8 cellular contexts compared by ENCODE assay signal in genomic region chr1:225474986-225475820, GRCh38. TPM values are rescaled to one million over a fixed set of nuclear protein-coding genes. Genes with fewer than 3 reads are reported as not detected.
DNase-seq lines count a peak whose midpoint lies in the region; ATAC-seq, FAIRE-seq and TF ChIP-seq lines count a peak whose summit lies in the region.

No MANE protein-coding gene starts in this region.

- no peaks in the 10 kb centered on the region for H3K9me2 ChIP-seq in Loucy (replicated peaks; ENCODE audit: low read depth, low read length)

- H3K27me3 ChIP-seq in Loucy (ENCODE audit: insufficient read depth, low read length, poor library complexity, severe bottlenecking): no peaks in the 10 kb centered on the region

- no peaks in the 10 kb centered on the region for H4K20me1 ChIP-seq in Loucy (ENCODE audit: insufficient read depth, low read length, poor library complexity, severe bottlenecking)

- in situ Hi-C loops in G401 (cut with HindIII; ENCODE audit: low sequenced_read_pairs): no loop called here

- H3K4me3 ChIP-seq in Loucy (ENCODE audit: low read length, poor library complexity, severe bottlenecking): no peak overlapping the region

- H3K27ac Mint-ChIP-seq in progenitor cell of endocrine pancreas: no peak overlapping the region

- DNase-seq in G401 (ENCODE audit: low spot score): peak; percentile 44
- DNase-seq in H54 (ENCODE audit: insufficient read length, low spot score): peak; percentile 82
- DNase-seq in activated naive CD8-positive, alpha-beta T cell treated with anti-CD3 and anti-CD28 coated beads, Interleukin-2, amount 50 U/mL, for 16 hours (ENCODE audit: low read depth, low spot score): peak; percentile 14
- peak; percentile 79 for DNase-seq in Right ventricle myocardium superior
- peak; percentile 72 for DNase-seq in progenitor cell of endocrine pancreas (ENCODE audit: low spot score, unreplicated experiment)
- no peak for DNase-seq in cortex of kidney (lab: John Stamatoyannopoulos, UW)

- no peak for FAIRE-seq in H54 (lab: Jason Lieb, UNC)

- TF ChIP-seq CTCF in Loucy (conservative IDR thresholded peaks at IDR 0.05; ENCODE audit: low read length) (peak; percentile 100), progenitor cell of endocrine pancreas (IDR thresholded peaks at IDR 0.05; ENCODE audit: unreplicated experiment) (peak; percentile 100)

- H3K79me2 ChIP-seq in Loucy (ENCODE audit: insufficient read depth, low read length): no peaks in the 10 kb centered on the region

- H3K36me3 Mint-ChIP-seq in progenitor cell of endocrine pancreas (ENCODE audit: insufficient read depth): no peaks in the 10 kb centered on the region

- no peaks in the 10 kb centered on the region for H3K9me3 Mint-ChIP-seq in progenitor cell of endocrine pancreas (ENCODE audit: low read depth)

- ATAC-seq in SK-N-SH treated with all-trans-retinoic acid at 6 μM for 48 hours: peak; percentile 91
- peak; percentile 94 for ATAC-seq in Right ventricle myocardium superior (ENCODE audit: poor library complexity)

- peaks cover 2% of the 10 kb centered on the region for H3K4me1 Mint-ChIP-seq in progenitor cell of endocrine pancreas (ENCODE audit: low read depth)

- intact Hi-C loops in Right ventricle myocardium superior (cut with DNase I): loop anchor here (2.0 to 5.0 kb wide), 3 partner anchors 297 to 502 kb away; no protein-coding TSS in a partner anchor

- TF ChIP-seq POLR2A in H54 (IDR thresholded peaks at IDR 0.05; ENCODE audit: low read depth, low read length): no peak

- H3F3A ChIP-seq in Loucy (ENCODE audit: low read depth): no peaks in the 10 kb centered on the region

- no peaks in the 10 kb centered on the region for H3K36me3 ChIP-seq in Loucy (ENCODE audit: insufficient read depth, low read length)

- no peak overlapping the region for H3K4me3 Mint-ChIP-seq in progenitor cell of endocrine pancreas (ENCODE audit: low read depth)

- no peak overlapping the region for H3K4me2 ChIP-seq in Loucy (ENCODE audit: low read depth, low read length, poor library complexity, severe bottlenecking)

- H3K27me3 Mint-ChIP-seq in progenitor cell of endocrine pancreas: peaks cover 14% of the 10 kb centered on the region

- H3K9me3 ChIP-seq in Loucy (ENCODE audit: insufficient read depth, low read depth, low read length): no peaks in the 10 kb centered on the region

- 0 out of 2 replicates have a peak overlapping the region, but pooled peaks have one; percentile 1 for H2AFZ ChIP-seq in Loucy (ENCODE audit: low read length)

- no peak overlapping the region for H3K9ac ChIP-seq in Loucy (ENCODE audit: low read depth, low read length, poor library complexity, severe bottlenecking)

- H3K4me1 ChIP-seq in Loucy (ENCODE audit: insufficient read depth, low read length, poor library complexity, severe bottlenecking): peaks cover 9% of the 10 kb centered on the region

TF ChIP-seq in SK-N-SH treated with all-trans-retinoic acid at 6 μM for 48 hours, 23 proteins besides CTCF, POLR2A, EP300 and RAD21:
- no peak for TF ChIP-seq GLIS3 (CRISPR knock-in tag; IDR thresholded peaks at IDR 0.05)
- TF ChIP-seq ARNTL (CRISPR knock-in tag; IDR thresholded peaks at IDR 0.05; ENCODE audit: borderline replicate concordance, low read depth): no peak
- no peak for TF ChIP-seq PATZ1 (CRISPR knock-in tag; IDR thresholded peaks at IDR 0.05; ENCODE audit: borderline replicate concordance)
- 0 out of 2 replicates have a peak, but pooled peaks have one; percentile 39 for TF ChIP-seq ZNF70 (CRISPR knock-in tag; IDR thresholded peaks at IDR 0.05)
- TF ChIP-seq TCF4 (CRISPR knock-in tag; IDR thresholded peaks at IDR 0.05; ENCODE audit: borderline replicate concordance): no peak

RNA-seq across cellular contexts. Expression of gene LBR, which starts 47.4 kb away (rescaled TPM):
- total RNA-seq in G401 (2014; rRNA removed; shearing (Covaris generic)): 31.6 and 49.1 TPM in 2 replicates
- total RNA-seq in Right ventricle myocardium superior (11.7 TPM), progenitor cell of endocrine pancreas (116 and 124 TPM in 2 replicates)
